Comparison of ENCODE assay signal across 20 cellular contexts in the genomic region with DNA sequence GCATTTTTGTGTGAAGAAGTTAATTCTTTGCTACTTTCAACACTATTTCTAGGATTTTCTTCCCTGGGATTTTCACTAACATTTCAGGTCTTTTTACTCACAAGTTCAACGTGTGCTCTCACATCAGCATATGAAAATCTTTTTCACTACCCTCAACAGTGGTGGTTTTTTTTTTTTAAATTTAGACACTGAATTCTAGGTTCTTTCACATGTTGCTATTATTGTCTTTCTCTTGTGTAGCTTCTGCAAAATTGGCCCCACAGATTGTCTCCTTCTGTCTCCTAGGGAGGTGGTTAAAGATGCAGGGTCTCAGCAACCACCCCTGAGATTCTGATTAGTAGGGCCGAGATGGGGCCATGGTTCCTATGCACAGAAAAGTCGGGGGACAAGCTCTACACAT.
"Had no signal": no experiment of that assay in that cellular context is flagged by ENCODE, and none has a peak within 500 bp of the region (broad histone marks: within the 10 kb centered on the region; RNA-seq: fewer than 3 reads in every experiment).

No MANE protein-coding gene starts in this region.

- H3K36me3 ChIP-seq: heart left ventricle, spleen, tibial artery, upper lobe of left lung, vagina had no signal

- FAIRE-seq: endometrium, frontal cortex, islet of Langerhans had no signal

- H3K27ac ChIP-seq: dorsolateral prefrontal cortex, heart left ventricle, spleen, tibial artery, upper lobe of left lung, vagina had no signal

- H3K4me3 ChIP-seq: dorsolateral prefrontal cortex, heart left ventricle, spleen, tibial artery, upper lobe of left lung, vagina had no signal

- ATAC-seq: esophagus mucosa; heart left ventricle; naive thymus-derived CD8-positive, alpha-beta T cell; sciatic nerve; stimulated activated memory B cell treated with anti-CD40 and anti-IgM and Interleukin-4, amounts not matched to agents 10 μg/mL and 1 μg/mL and 100 μg/mL, for 72 hours had no signal

- DNase-seq: dorsolateral prefrontal cortex; effector CD8-positive, alpha-beta T cell; heart left ventricle; hippocampal formation; kidney glomerular epithelial cell; naive thymus-derived CD8-positive, alpha-beta T cell; posterior cingulate gyrus; spleen; stimulated activated CD4-positive, alpha-beta T cell treated with anti-CD3 and anti-CD28 coated beads, Interleukin-15, amount 100 ng/mL, for 24 hours; stimulated activated CD4-positive, alpha-beta T cell treated with anti-CD3 and anti-CD28 coated beads, Interleukin-1b, Interleukin-23, amount 100 ng/mL, for 48 hours; stimulated activated CD4-positive, alpha-beta T cell treated with anti-CD3 and anti-CD28 coated beads, Interleukin-4, amount 100 ng/mL, for 24 hours; tibial artery; upper lobe of left lung had no signal

- H3K9me3 ChIP-seq: heart left ventricle, spleen, tibial artery, upper lobe of left lung, vagina had no signal

- H3K27me3 ChIP-seq: dorsolateral prefrontal cortex, spleen, upper lobe of left lung, vagina had no signal

- H3K4me1 ChIP-seq: heart left ventricle, spleen, upper lobe of left lung had no signal
